In the genomic region with DNA sequence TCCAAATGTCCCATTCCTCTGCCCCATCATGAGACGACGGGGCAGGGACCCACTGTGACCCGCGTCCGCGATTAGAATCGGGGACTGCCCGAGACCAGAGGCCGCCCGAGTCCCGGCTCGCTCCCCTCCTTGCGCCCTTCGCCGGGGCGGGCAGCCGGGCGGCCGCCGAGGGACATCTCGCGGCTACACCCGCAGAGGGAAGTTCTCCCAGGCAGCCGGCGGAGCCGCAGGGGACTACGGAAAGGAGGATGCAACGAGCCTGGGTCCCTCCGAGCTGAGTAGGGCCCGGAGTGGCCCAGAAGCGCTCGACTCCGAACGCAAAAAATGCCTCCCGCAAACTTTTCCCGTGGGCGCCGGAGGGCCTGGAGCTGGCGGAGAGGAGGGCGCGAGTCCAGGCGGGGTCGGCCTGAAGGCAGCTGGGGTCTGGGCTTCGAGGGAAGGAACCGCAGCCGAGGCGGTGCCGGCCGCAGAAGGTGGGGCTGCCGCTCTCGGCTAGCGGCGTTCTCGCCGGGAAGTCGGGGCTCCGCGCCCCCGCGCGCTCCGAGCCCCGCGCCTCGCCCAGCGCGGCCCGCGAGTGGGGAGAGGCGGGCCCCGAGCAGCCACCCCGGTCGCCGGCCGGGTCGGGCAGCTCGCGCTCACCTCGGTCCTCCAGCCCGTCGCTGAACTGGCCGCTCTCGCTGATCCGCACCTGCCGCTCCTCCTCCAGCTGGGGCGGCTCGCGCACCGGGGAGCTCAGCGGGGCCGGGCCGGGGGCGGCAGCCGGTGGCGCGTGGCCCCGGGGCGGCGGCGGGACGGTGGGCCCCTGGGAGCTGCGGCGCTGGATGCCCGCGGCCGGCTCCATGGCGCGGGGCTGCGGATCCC, we compare ENCODE assay signal across 8 cellular contexts. TPM values are rescaled to one million over a fixed set of nuclear protein-coding genes. Genes with fewer than 3 reads are reported as not detected.
DNase-seq lines count a peak whose midpoint lies in the region; ATAC-seq and TF ChIP-seq lines count a peak whose summit lies in the region.

No MANE protein-coding gene starts in this region.

- peak; percentile 6 for DNase-seq in activated naive CD4-positive, alpha-beta T cell treated with anti-CD3 and anti-CD28 coated beads for 36 hours
- no peak for DNase-seq in activated naive CD4-positive, alpha-beta T cell (lab: John Stamatoyannopoulos, UW)
- DNase-seq in astrocyte of the cerebellum (ENCODE audit: low read depth) (no peak), islet precursor cell (peak; percentile 66), putamen (ENCODE audit: low spot score) (no peak), NCI-H128 (lab: John Stamatoyannopoulos, UW; ENCODE audit: unreplicated experiment) (no peak)
- no peak for DNase-seq in stimulated activated naive B cell treated with anti-CD40 and anti-IgM and Interleukin-4, amounts not matched to agents 10 μg/mL and 1 μg/mL and 100 μg/mL, for 72 hours

- H3K27ac Mint-ChIP-seq in activated naive CD4-positive, alpha-beta T cell treated with anti-CD3 and anti-CD28 coated beads for 36 hours = no peak overlapping the region
- H3K27ac Mint-ChIP-seq in stimulated activated naive B cell treated with anti-CD40 and anti-IgM and Interleukin-4, amounts not matched to agents 10 μg/mL and 1 μg/mL and 100 μg/mL, for 72 hours = peak overlapping the region; percentile 69

- TF ChIP-seq CTCF in astrocyte of the cerebellum (IDR thresholded peaks at IDR 0.05; ENCODE audit: low read depth, low read length, missing control alignments) = no peak

- peaks cover 67% of the 10 kb centered on the region for H3K27me3 Mint-ChIP-seq in activated naive CD4-positive, alpha-beta T cell treated with anti-CD3 and anti-CD28 coated beads for 36 hours (ENCODE audit: low read depth)
- peaks cover 60 to 64% of the 10 kb centered on the region in 2 donors for H3K27me3 Mint-ChIP-seq in stimulated activated naive B cell treated with anti-CD40 and anti-IgM and Interleukin-4, amounts not matched to agents 10 μg/mL and 1 μg/mL and 100 μg/mL, for 72 hours

- in situ Hi-C loops in astrocyte of the cerebellum (cut with HindIII; ENCODE audit: low sequenced_read_pairs) = no loop called here

- ATAC-seq in HG03565 (IDR thresholded peaks at IDR 0.05; ENCODE audit: unreplicated experiment) = peak; percentile 10
- peak; percentile 32 to 35 for ATAC-seq in stimulated activated naive B cell treated with anti-CD40 and anti-IgM and Interleukin-4, amounts not matched to agents 10 μg/mL and 1 μg/mL and 100 μg/mL, for 72 hours (replicated peaks)

- H3K4me3 ChIP-seq in astrocyte of the cerebellum (ENCODE audit: low read depth, low read length) = peak overlapping the region; percentile 28

- intact Hi-C loops in activated naive CD4-positive, alpha-beta T cell treated with anti-CD3 and anti-CD28 coated beads for 36 hours (cut with micrococcal nuclease) = no loop called here

- peaks cover 13% of the 10 kb centered on the region for H3K4me1 Mint-ChIP-seq in activated naive CD4-positive, alpha-beta T cell treated with anti-CD3 and anti-CD28 coated beads for 36 hours (ENCODE audit: low read depth)
- peaks cover 28 to 36% of the 10 kb centered on the region in 2 donors for H3K4me1 Mint-ChIP-seq in stimulated activated naive B cell treated with anti-CD40 and anti-IgM and Interleukin-4, amounts not matched to agents 10 μg/mL and 1 μg/mL and 100 μg/mL, for 72 hours

- CTCF ChIA-PET in activated naive CD4-positive, alpha-beta T cell treated with anti-CD3 and anti-CD28 coated beads for 36 hours (lab: Charles Lee) = no interaction called here

- peak overlapping the region; percentile 65 for H3K4me3 Mint-ChIP-seq in activated naive CD4-positive, alpha-beta T cell treated with anti-CD3 and anti-CD28 coated beads for 36 hours
- H3K4me3 Mint-ChIP-seq in stimulated activated naive B cell treated with anti-CD40 and anti-IgM and Interleukin-4, amounts not matched to agents 10 μg/mL and 1 μg/mL and 100 μg/mL, for 72 hours = peak overlapping the region; percentile 84 to 86

- no peaks in the 10 kb centered on the region for H3K9me3 Mint-ChIP-seq in activated naive CD4-positive, alpha-beta T cell treated with anti-CD3 and anti-CD28 coated beads for 36 hours
- H3K9me3 Mint-ChIP-seq in stimulated activated naive B cell treated with anti-CD40 and anti-IgM and Interleukin-4, amounts not matched to agents 10 μg/mL and 1 μg/mL and 100 μg/mL, for 72 hours = no peaks in the 10 kb centered on the region

- peaks cover 1% of the 10 kb centered on the region for H3K36me3 Mint-ChIP-seq in activated naive CD4-positive, alpha-beta T cell treated with anti-CD3 and anti-CD28 coated beads for 36 hours (ENCODE audit: low read depth)
- H3K36me3 Mint-ChIP-seq in stimulated activated naive B cell treated with anti-CD40 and anti-IgM and Interleukin-4, amounts not matched to agents 10 μg/mL and 1 μg/mL and 100 μg/mL, for 72 hours = peaks cover 0 to 1% of the 10 kb centered on the region in 2 donors

RNA-seq across cellular contexts. Expression of gene TMEM163, which starts 0.5 kb away (rescaled TPM):
- total RNA-seq in activated naive CD4-positive, alpha-beta T cell treated with anti-CD3 and anti-CD28 coated beads for 36 hours = not detected

Comparison
In these comparisons a context has a peak if more than half of its experiments do, and no peak if none do; other contexts are left out.
1. DNase-seq: peak in activated naive CD4-positive, alpha-beta T cell treated with anti-CD3 and anti-CD28 coated beads for 36 hours (single experiment) and islet precursor cell (single experiment); none in activated naive CD4-positive, alpha-beta T cell (0 of 4), astrocyte of the cerebellum (single experiment), stimulated activated naive B cell treated with anti-CD40 and anti-IgM and Interleukin-4, amounts not matched to agents 10 μg/mL and 1 μg/mL and 100 μg/mL, for 72 hours (single experiment), putamen (single experiment) and NCI-H128 (single experiment).